Comparison of ENCODE assay signal across 1 cellular context in genomic region chr6:46325561-46326525, GRCh38.
A peak's percentile ranks its signal among the peaks of the same experiment; 100 is the strongest.
TF ChIP-seq lines count a peak whose summit lies in the region.

No MANE protein-coding gene starts in this region.

TF ChIP-seq in HEK293, 187 proteins besides CTCF, POLR2A, EP300 and RAD21 (continued from another document and continues in another):
- TF ChIP-seq, protein P1, sequence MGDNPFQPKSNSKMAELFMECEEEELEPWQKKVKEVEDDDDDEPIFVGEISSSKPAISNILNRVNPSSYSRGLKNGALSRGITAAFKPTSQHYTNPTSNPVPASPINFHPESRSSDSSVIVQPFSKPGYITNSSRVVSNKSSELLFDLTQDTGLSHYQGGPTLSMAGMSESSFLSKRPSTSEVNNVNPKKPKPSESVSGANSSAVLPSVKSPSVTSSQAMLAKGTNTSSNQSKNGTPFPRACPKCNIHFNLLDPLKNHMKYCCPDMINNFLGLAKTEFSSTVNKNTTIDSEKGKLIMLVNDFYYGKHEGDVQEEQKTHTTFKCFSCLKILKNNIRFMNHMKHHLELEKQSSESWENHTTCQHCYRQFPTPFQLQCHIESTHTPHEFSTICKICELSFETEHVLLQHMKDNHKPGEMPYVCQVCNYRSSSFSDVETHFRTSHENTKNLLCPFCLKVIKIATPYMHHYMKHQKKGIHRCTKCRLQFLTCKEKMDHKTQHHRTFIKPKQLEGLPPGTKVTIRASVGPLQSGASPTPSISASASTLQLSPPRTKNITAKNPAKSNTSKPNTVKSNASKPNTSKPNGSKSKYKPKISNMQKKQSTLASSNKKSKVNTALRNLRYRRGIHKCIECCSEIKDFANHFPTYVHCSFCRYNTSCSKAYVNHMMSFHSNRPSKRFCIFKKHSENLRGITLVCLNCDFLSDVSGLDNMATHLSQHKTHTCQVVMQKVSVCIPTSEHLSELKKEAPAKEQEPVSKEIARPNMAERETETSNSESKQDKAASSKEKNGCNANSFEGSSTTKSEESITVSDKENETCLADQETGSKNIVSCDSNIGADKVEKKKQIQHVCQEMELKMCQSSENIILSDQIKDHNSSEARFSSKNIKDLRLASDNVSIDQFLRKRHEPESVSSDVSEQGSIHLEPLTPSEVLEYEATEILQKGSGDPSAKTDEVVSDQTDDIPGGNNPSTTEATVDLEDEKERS (tag by site-specific recombination; IDR thresholded peaks at IDR 0.05): no peak
- TF ChIP-seq IKZF3 (tag by site-specific recombination; IDR thresholded peaks at IDR 0.05) (peak; percentile 36; the same call in 1 of the 2 replicates), ZNF23 (tag by site-specific recombination; IDR thresholded peaks at IDR 0.05; ENCODE audit: borderline replicate concordance) (no peak), ZBTB21 (tag by site-specific recombination; IDR thresholded peaks at IDR 0.05) (peak; percentile 84), ZNF394 (tag by site-specific recombination; IDR thresholded peaks at IDR 0.05; ENCODE audit: borderline replicate concordance) (peak; percentile 54; the same call in 1 of the 2 replicates), ZSCAN23 (tag by site-specific recombination; IDR thresholded peaks at IDR 0.05) (no peak), SCRT1 (tag by site-specific recombination; IDR thresholded peaks at IDR 0.05; ENCODE audit: borderline replicate concordance) (no peak), ZNF350 (tag by site-specific recombination; IDR thresholded peaks at IDR 0.05) (no peak), ZNF621 (tag by site-specific recombination; IDR thresholded peaks at IDR 0.05) (no peak), ZNF645 (tag by site-specific recombination; IDR thresholded peaks at IDR 0.05) (no peak), REPIN1 (tag by site-specific recombination; IDR thresholded peaks at IDR 0.05; ENCODE audit: low read depth) (no peak), ZNF221 (tag by site-specific recombination; IDR thresholded peaks at IDR 0.05; ENCODE audit: borderline replicate concordance) (no peak), ZNF629 (tag by site-specific recombination; IDR thresholded peaks at IDR 0.05) (peak; percentile 94), ZNF560 (tag by site-specific recombination; IDR thresholded peaks at IDR 0.05; ENCODE audit: borderline replicate concordance) (no peak), SP3 (tag by site-specific recombination; IDR thresholded peaks at IDR 0.05) (no peak), ZBTB8A (tag by site-specific recombination; IDR thresholded peaks at IDR 0.05) (no peak), ZNF184 (tag by site-specific recombination; IDR thresholded peaks at IDR 0.05) (0 out of 2 replicates have a peak, but pooled peaks have one; percentile 18), ZNF292 (tag by site-specific recombination; IDR thresholded peaks at IDR 0.05; ENCODE audit: borderline replicate concordance, low read depth) (no peak), BCL6B (tag by site-specific recombination; IDR thresholded peaks at IDR 0.05) (no peak), INSM2 (tag by site-specific recombination; IDR thresholded peaks at IDR 0.05) (peak; percentile 83), ZXDB (tag by site-specific recombination; IDR thresholded peaks at IDR 0.05) (peak; percentile 45; the same call in 1 of the 2 replicates), KLF8 (tag by site-specific recombination; IDR thresholded peaks at IDR 0.05) (peak; percentile 21; the same call in 1 of the 2 replicates), PBX3 (CRISPR knock-in tag; IDR thresholded peaks at IDR 0.05) (no peak), ZNF404 (tag by site-specific recombination; IDR thresholded peaks at IDR 0.05) (no peak), ZNF341 (tag by site-specific recombination; IDR thresholded peaks at IDR 0.05; ENCODE audit: low read depth) (peak; percentile 74; the same call in 1 of the 2 replicates), ZNF211 (tag by site-specific recombination; IDR thresholded peaks at IDR 0.05; ENCODE audit: low read depth) (no peak), ZNF785 (tag by site-specific recombination; IDR thresholded peaks at IDR 0.05) (no peak), ZNF510 (tag by site-specific recombination; IDR thresholded peaks at IDR 0.05; ENCODE audit: insufficient replicate concordance) (no peak), ATF2 (tag by site-specific recombination; IDR thresholded peaks at IDR 0.05; ENCODE audit: low read depth) (peak; percentile 94), PRDM1 (tag by site-specific recombination; IDR thresholded peaks at IDR 0.05) (no peak), ZNF624 (tag by site-specific recombination; IDR thresholded peaks at IDR 0.05) (no peak), ZNF488 (tag by site-specific recombination; IDR thresholded peaks at IDR 0.05) (no peak), ZNF777 (tag by site-specific recombination; IDR thresholded peaks at IDR 0.05; ENCODE audit: borderline replicate concordance) (no peak), ZNF776 (tag by site-specific recombination; IDR thresholded peaks at IDR 0.05; ENCODE audit: borderline replicate concordance) (no peak), FEZF1 (tag by site-specific recombination; IDR thresholded peaks at IDR 0.05) (0 out of 2 replicates have a peak, but pooled peaks have one; percentile 29), ZNF549 (tag by site-specific recombination; IDR thresholded peaks at IDR 0.05) (peak; percentile 63; the same call in 1 of the 2 replicates), ZNF16 (tag by site-specific recombination; IDR thresholded peaks at IDR 0.05; ENCODE audit: low read depth) (no peak), HIC1 (tag by site-specific recombination; IDR thresholded peaks at IDR 0.05) (peak; percentile 77), ZNF114 (tag by site-specific recombination; IDR thresholded peaks at IDR 0.05) (no peak), YY2 (tag by site-specific recombination; IDR thresholded peaks at IDR 0.05) (no peak), ZEB2 (tag by site-specific recombination; IDR thresholded peaks at IDR 0.05) (peak; percentile 80), ZNF747 (tag by site-specific recombination; IDR thresholded peaks at IDR 0.05) (no peak), OSR2 (tag by site-specific recombination; IDR thresholded peaks at IDR 0.05) (peak; percentile 63), ZNF473 (tag by site-specific recombination; IDR thresholded peaks at IDR 0.05) (no peak)
- TF ChIP-seq, protein P2, sequence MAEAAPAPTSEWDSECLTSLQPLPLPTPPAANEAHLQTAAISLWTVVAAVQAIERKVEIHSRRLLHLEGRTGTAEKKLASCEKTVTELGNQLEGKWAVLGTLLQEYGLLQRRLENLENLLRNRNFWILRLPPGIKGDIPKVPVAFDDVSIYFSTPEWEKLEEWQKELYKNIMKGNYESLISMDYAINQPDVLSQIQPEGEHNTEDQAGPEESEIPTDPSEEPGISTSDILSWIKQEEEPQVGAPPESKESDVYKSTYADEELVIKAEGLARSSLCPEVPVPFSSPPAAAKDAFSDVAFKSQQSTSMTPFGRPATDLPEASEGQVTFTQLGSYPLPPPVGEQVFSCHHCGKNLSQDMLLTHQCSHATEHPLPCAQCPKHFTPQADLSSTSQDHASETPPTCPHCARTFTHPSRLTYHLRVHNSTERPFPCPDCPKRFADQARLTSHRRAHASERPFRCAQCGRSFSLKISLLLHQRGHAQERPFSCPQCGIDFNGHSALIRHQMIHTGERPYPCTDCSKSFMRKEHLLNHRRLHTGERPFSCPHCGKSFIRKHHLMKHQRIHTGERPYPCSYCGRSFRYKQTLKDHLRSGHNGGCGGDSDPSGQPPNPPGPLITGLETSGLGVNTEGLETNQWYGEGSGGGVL (tag by site-specific recombination; IDR thresholded peaks at IDR 0.05): peak; percentile 17; the same call in 1 of the 2 replicates
- TF ChIP-seq, protein P3, sequence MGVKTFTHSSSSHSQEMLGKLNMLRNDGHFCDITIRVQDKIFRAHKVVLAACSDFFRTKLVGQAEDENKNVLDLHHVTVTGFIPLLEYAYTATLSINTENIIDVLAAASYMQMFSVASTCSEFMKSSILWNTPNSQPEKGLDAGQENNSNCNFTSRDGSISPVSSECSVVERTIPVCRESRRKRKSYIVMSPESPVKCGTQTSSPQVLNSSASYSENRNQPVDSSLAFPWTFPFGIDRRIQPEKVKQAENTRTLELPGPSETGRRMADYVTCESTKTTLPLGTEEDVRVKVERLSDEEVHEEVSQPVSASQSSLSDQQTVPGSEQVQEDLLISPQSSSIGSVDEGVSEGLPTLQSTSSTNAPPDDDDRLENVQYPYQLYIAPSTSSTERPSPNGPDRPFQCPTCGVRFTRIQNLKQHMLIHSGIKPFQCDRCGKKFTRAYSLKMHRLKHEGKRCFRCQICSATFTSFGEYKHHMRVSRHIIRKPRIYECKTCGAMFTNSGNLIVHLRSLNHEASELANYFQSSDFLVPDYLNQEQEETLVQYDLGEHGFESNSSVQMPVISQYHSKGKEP (tag by site-specific recombination; IDR thresholded peaks at IDR 0.05): peak; percentile 69; the same call in 1 of the 2 replicates
